ENCODE assay signal across 8 cellular contexts in the genomic region with DNA sequence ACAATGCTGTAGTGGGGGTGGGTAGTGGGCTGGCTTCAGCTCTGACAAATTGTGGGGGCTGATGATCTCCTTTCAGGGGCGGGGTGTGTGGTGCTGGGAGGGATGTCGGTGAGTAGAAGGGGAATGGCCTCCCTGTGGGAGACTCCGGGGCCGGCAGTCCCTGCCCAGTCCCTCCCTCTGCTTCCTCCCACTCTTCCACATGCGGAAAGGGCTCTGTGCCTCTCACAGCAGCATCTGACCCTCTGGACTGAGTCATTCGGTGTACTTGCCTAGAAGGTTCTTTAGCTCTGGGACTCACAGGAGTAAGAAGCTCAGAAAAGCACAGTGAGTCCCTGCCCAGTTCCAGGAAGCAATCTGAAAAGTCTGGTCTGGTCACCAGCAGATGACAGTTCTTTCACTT. TPM values are rescaled to one million over a fixed set of nuclear protein-coding genes. Genes with fewer than 3 reads are reported as not detected.
A peak's percentile ranks its signal among the peaks of the same experiment; 100 is the strongest.
DNase-seq lines count a peak whose midpoint lies in the region; ATAC-seq and TF ChIP-seq lines count a peak whose summit lies in the region.

No MANE protein-coding gene starts in this region.

- H3K36me3 ChIP-seq in prostate gland: no peaks in the 10 kb centered on the region

- H3K4me1 ChIP-seq in prostate gland (replicated peaks): no peaks in the 10 kb centered on the region

- peak overlapping the region; percentile 44 to 50 for H3K27ac ChIP-seq in prostate gland

- ATAC-seq in Right ventricle myocardium inferior (peak; percentile 97), GM21723 (IDR thresholded peaks at IDR 0.05; ENCODE audit: unreplicated experiment) (no peak)

- H3K4me3 ChIP-seq in prostate gland: no peak overlapping the region

- peak; percentile 63 for DNase-seq in EH (ENCODE audit: low read depth)
- DNase-seq in UCSD-AML1 (lab: John Stamatoyannopoulos, UW; ENCODE audit: unreplicated experiment): peak; percentile 70
- DNase-seq in Right ventricle myocardium inferior (ENCODE audit: missing footprints): peak; percentile 76
- DNase-seq in prostate gland (ENCODE audit: low spot score): no peak
- no peak for DNase-seq in NAMALWA (ENCODE audit: low spot score)
- DNase-seq in retina: no peak
- no peak for DNase-seq in SK-N-DZ (ENCODE audit: low spot score)

- TF ChIP-seq CTCF in prostate gland (IDR thresholded peaks at IDR 0.05): no peak

- no peaks in the 10 kb centered on the region for H3K27me3 ChIP-seq in prostate gland (replicated peaks; ENCODE audit: insufficient read depth)

- TF ChIP-seq POLR2A in prostate gland (IDR thresholded peaks at IDR 0.05): peak; percentile 15

- H3K9me3 ChIP-seq in prostate gland: no peaks in the 10 kb centered on the region

- 7% methylated on average over 6 of the region's 6 CpGs for WGBS in prostate gland

- intact Hi-C loops in Right ventricle myocardium inferior (cut with DNase I) (no loop called here), prostate gland (cut with DNase I) (no loop called here)

RNA-seq across cellular contexts. Expression of a gene that starts 14.2 kb away (rescaled TPM):
- 1.6 TPM for total RNA-seq in Right ventricle myocardium inferior
- under 1 TPM; 0.18 to 0.68 TPM for total RNA-seq in prostate gland
- not detected in 2 replicates for polyA plus RNA-seq in SK-N-DZ (2014; cell fraction: cytosol; rRNA removed)
- polyA plus RNA-seq in SK-N-DZ (2014; cell fraction: nucleus; rRNA removed): not detected in 2 replicates

Comparison
In these comparisons a context has a peak if more than half of its experiments do, and no peak if none do; other contexts are left out.
1. DNase-seq: peak in EH (single experiment), UCSD-AML1 (single experiment) and Right ventricle myocardium inferior (single experiment); none in prostate gland (single experiment), NAMALWA (single experiment), retina (single experiment) and SK-N-DZ (single experiment).